Comparison of ENCODE assay signal across 8 cellular contexts in genomic region chr13:48233886-48234488, GRCh38. TPM values are rescaled to one million over a fixed set of nuclear protein-coding genes. Genes with fewer than 3 reads are reported as not detected.
A peak's percentile ranks its signal among the peaks of the same experiment; 100 is the strongest.
DNase-seq lines count a peak whose midpoint lies in the region; ATAC-seq and TF ChIP-seq lines count a peak whose summit lies in the region.

No MANE protein-coding gene starts in this region.

- no peak for TF ChIP-seq CTCF in brain (conservative IDR thresholded peaks at IDR 0.05)

- H3K36me3 Mint-ChIP-seq in brain: peaks cover 1% of the 10 kb centered on the region

- H3K9ac ChIP-seq in HUES64 (ENCODE audit: low read depth, low read length): peak overlapping the region; percentile 99

- H3K9me3 Mint-ChIP-seq in brain: no peaks in the 10 kb centered on the region

- H3K27ac ChIP-seq in HUES64 (ENCODE audit: low read depth, low read length) (peak overlapping the region; percentile 85), layer of hippocampus (ENCODE audit: low read depth, low read length) (peak overlapping the region; percentile 98), temporal lobe (ENCODE audit: low read depth, low read length) (peak overlapping the region; percentile 97)

- intact Hi-C loops in posterior cingulate gyrus (cut with DNase I): loop anchor here (2.0 to 10.0 kb wide), 4 partner anchors 69 to 351 kb away; partner anchors contain the start of genes MED4 and RB1

- peak; percentile 63 for DNase-seq in DMS79 treated with DMSO at 0.1 percent for 48 hours (lab: John Stamatoyannopoulos, UW)
- no peak for DNase-seq in posterior cingulate gyrus
- DNase-seq in NCI-H1105 treated with DMSO at 0.1 percent for 48 hours (lab: John Stamatoyannopoulos, UW): no peak

- peaks cover 17% of the 10 kb centered on the region for H3K27me3 Mint-ChIP-seq in brain

- H3K4me1 ChIP-seq in HUES64 (ENCODE audit: insufficient read depth, low read length): peaks cover 53% of the 10 kb centered on the region

- H3K27me3 ChIP-seq in HUES64 (ENCODE audit: insufficient read depth, low read length) (peaks cover 8% of the 10 kb centered on the region; the same call in 1 of the 2 replicates), layer of hippocampus (ENCODE audit: control insufficient read depth, insufficient read depth, low read length) (no peaks in the 10 kb centered on the region)

- H3K36me3 ChIP-seq in HUES64 (ENCODE audit: insufficient read depth, low read length): 0 out of 2 replicates have a peak, but pooled peaks cover 6% of the 10 kb centered on the region

- H3K4me3 ChIP-seq in HUES64 (ENCODE audit: low read length): peak overlapping the region; percentile 100

- under 1% methylated on average over 10 of the region's 12 CpGs for WGBS in HUES64

- peak overlapping the region; percentile 95 to 99 (median 99) for H3K4me3 Mint-ChIP-seq in brain

- H3K9me3 ChIP-seq in HUES64 (ENCODE audit: insufficient read depth, low read depth, low read length): no peaks in the 10 kb centered on the region

- no peak for ATAC-seq in HG03457 (IDR thresholded peaks at IDR 0.05; ENCODE audit: unreplicated experiment)

- peaks cover 55% of the 10 kb centered on the region for H3K4me1 Mint-ChIP-seq in brain

- H3K27ac Mint-ChIP-seq in brain: peak overlapping the region; percentile 96 to 100 (median 98)

RNA-seq across cellular contexts. Expression of gene ITM2B, which starts 1.0 kb away (rescaled TPM):
- 157 TPM for polyA plus RNA-seq in HUES64 (2013, experiment 1 of 2)
- polyA plus RNA-seq in HUES64 (2013, experiment 2 of 2): 180 TPM
- 362 TPM for polyA plus RNA-seq in brain (ENCODE audit: insufficient read depth, low read depth, low replicate concordance)
- total RNA-seq in temporal lobe: 116 TPM
